1 cellular context compared by ENCODE assay signal in genomic region chr1:42730002-42730401, GRCh38.
TF ChIP-seq lines count a peak whose summit lies in the region.

No MANE protein-coding gene starts in this region.

TF ChIP-seq in K562, 482 proteins besides CTCF, POLR2A, EP300 and RAD21 (continued from another document):
- no peak for TF ChIP-seq DEAF1 (CRISPR knock-in tag; IDR thresholded peaks at IDR 0.05)
- peak; percentile 36; the same call in 1 of the 2 replicates for TF ChIP-seq MYC (IDR thresholded peaks at IDR 0.05; ENCODE audit: low read depth, low read length)
- no peak for TF ChIP-seq MYC (CRISPR knock-in tag; IDR thresholded peaks at IDR 0.05; ENCODE audit: borderline replicate concordance, low read depth)
- no peak for TF ChIP-seq NR3C1 (CRISPR knock-in tag; IDR thresholded peaks at IDR 0.05)
- no peak for TF ChIP-seq ZKSCAN8 (CRISPR knock-in tag; IDR thresholded peaks at IDR 0.05)
- no peak for TF ChIP-seq ZBTB7A (IDR thresholded peaks at IDR 0.05; ENCODE audit: borderline replicate concordance, control insufficient read depth, low read depth, low read length)
- TF ChIP-seq ZBTB1 (CRISPR knock-in tag; IDR thresholded peaks at IDR 0.05; ENCODE audit: borderline replicate concordance, low read depth): no peak
- TF ChIP-seq FUS (optimal IDR thresholded peaks at IDR 0.05; ENCODE audit: low read depth, low read length): no peak
- no peak for TF ChIP-seq MTA2 (IDR thresholded peaks at IDR 0.05; ENCODE audit: low read depth)
- no peak for TF ChIP-seq CREB3 (tag; conservative IDR thresholded peaks at IDR 0.05; ENCODE audit: low read depth)
- no peak for TF ChIP-seq CCNT2 (IDR thresholded peaks at IDR 0.05; ENCODE audit: borderline replicate concordance, extremely low read depth, insufficient read length, low read depth, low read length)
- TF ChIP-seq U2AF2 (optimal IDR thresholded peaks at IDR 0.05; ENCODE audit: low read depth, low read length): no peak
- no peak for TF ChIP-seq RBFOX2 (IDR thresholded peaks at IDR 0.05; ENCODE audit: low read depth, low read length)
- 0 out of 2 replicates have a peak, but pooled peaks have one; percentile 27 for TF ChIP-seq ATF3 (IDR thresholded peaks at IDR 0.05)
- TF ChIP-seq ATF3 (CRISPR knock-in tag; conservative IDR thresholded peaks at IDR 0.05): no peak
- TF ChIP-seq SIN3B (IDR thresholded peaks at IDR 0.05; ENCODE audit: low read depth): no peak
- no peak for TF ChIP-seq HMBOX1 (IDR thresholded peaks at IDR 0.05)
- no peak for TF ChIP-seq RUNX1 (IDR thresholded peaks at IDR 0.05; ENCODE audit: low read depth)
- TF ChIP-seq CREBBP (IDR thresholded peaks at IDR 0.05; ENCODE audit: low read depth, low read length): no peak
- no peak for TF ChIP-seq MXI1 (IDR thresholded peaks at IDR 0.05; ENCODE audit: low read depth, low read length)
- no peak for TF ChIP-seq ELK3 (CRISPR knock-in tag; IDR thresholded peaks at IDR 0.05)
- TF ChIP-seq ETS2 (tag; IDR thresholded peaks at IDR 0.05; ENCODE audit: borderline replicate concordance, poor library complexity, severe bottlenecking): no peak
- TF ChIP-seq NFIC (IDR thresholded peaks at IDR 0.05): no peak
- TF ChIP-seq RFX5 (IDR thresholded peaks at IDR 0.05; ENCODE audit: low read depth, low read length): peak; percentile 76
